In genomic region chr7:28269700-28270361, GRCh38 we compare ENCODE assay signal across 23 cellular contexts.
A peak's percentile ranks its signal among the peaks of the same experiment; 100 is the strongest.
DNase-seq lines count a peak whose midpoint lies in the region; FAIRE-seq and TF ChIP-seq lines count a peak whose summit lies in the region.
"Had no signal": no experiment of that assay in that cellular context is flagged by ENCODE, and none has a peak within 500 bp of the region (broad histone marks: within the 10 kb centered on the region; RNA-seq: fewer than 3 reads in every experiment).

No MANE protein-coding gene starts in this region.

- peaks cover 67% of the 10 kb centered on the region for H3K27me3 Mint-ChIP-seq in activated T-cell treated with anti-CD3 and anti-CD28 coated beads, Interleukin-2, amount 50 U/mL, for 24 hours

- TF ChIP-seq POLR2A in GM12891 (IDR thresholded peaks at IDR 0.05; ENCODE audit: low read depth, low read length): no peak

- H3K4me1 ChIP-seq in osteoblast (ENCODE audit: insufficient read depth, low read length): no peaks in the 10 kb centered on the region
- H3K4me1 ChIP-seq: upper lobe of right lung had no signal

- TF ChIP-seq CTCF in osteoblast (IDR thresholded peaks at IDR 0.05; ENCODE audit: extremely low read depth, low read depth, low read length): no peak

- H3K79me2 ChIP-seq in osteoblast (ENCODE audit: insufficient read depth, low read length): no peaks in the 10 kb centered on the region

- H3K4me3 Mint-ChIP-seq in activated T-cell treated with anti-CD3 and anti-CD28 coated beads, Interleukin-2, amount 50 U/mL, for 24 hours: no peak overlapping the region
- H3K4me3 Mint-ChIP-seq: activated CD4-positive, alpha-beta memory T cell treated with anti-CD3 and anti-CD28 coated beads, Interleukin-2, amount 10 ng/mL, durations not matched to agents 7 days and 5 days; WTC11 had no signal

- H2AFZ ChIP-seq in osteoblast (ENCODE audit: low read length): no peak overlapping the region

- FAIRE-seq in GM12891 (lab: Jason Lieb, UNC): no peak
- FAIRE-seq: endothelial cell of umbilical vein had no signal

- H3K4me2 ChIP-seq in osteoblast (ENCODE audit: insufficient read depth, low read length): no peak overlapping the region
- H3K4me2 ChIP-seq: KMS-11, smooth muscle cell had no signal

- H4K20me1 ChIP-seq in osteoblast (ENCODE audit: insufficient read depth, low read length): no peaks in the 10 kb centered on the region

- H3K36me3 Mint-ChIP-seq in activated T-cell treated with anti-CD3 and anti-CD28 coated beads, Interleukin-2, amount 50 U/mL, for 24 hours (ENCODE audit: low read depth): peaks cover 3% of the 10 kb centered on the region

- no peaks in the 10 kb centered on the region for H3K36me3 ChIP-seq in osteoblast (ENCODE audit: insufficient read depth, low read length)
- H3K36me3 ChIP-seq: cardiac muscle cell, left ventricle myocardium inferior, upper lobe of right lung had no signal

- peaks cover 2% of the 10 kb centered on the region for H3K27me3 ChIP-seq in osteoblast (ENCODE audit: insufficient read depth, low read length)
- H3K27me3 ChIP-seq: cardiac muscle cell, upper lobe of right lung had no signal

- H3K9me3 ChIP-seq in osteoblast (ENCODE audit: low read depth, low read length): no peaks in the 10 kb centered on the region
- H3K9me3 ChIP-seq: left ventricle myocardium inferior, upper lobe of right lung had no signal

- H3K9me3 Mint-ChIP-seq in activated T-cell treated with anti-CD3 and anti-CD28 coated beads, Interleukin-2, amount 50 U/mL, for 24 hours: peaks cover 3% of the 10 kb centered on the region

- peaks cover 25% of the 10 kb centered on the region for H3K4me1 Mint-ChIP-seq in activated T-cell treated with anti-CD3 and anti-CD28 coated beads, Interleukin-2, amount 50 U/mL, for 24 hours (ENCODE audit: low read depth)
- H3K4me1 Mint-ChIP-seq: activated CD4-positive, alpha-beta memory T cell treated with anti-CD3 and anti-CD28 coated beads, Interleukin-2, amount 10 ng/mL, durations not matched to agents 7 days and 5 days had no signal

- H3K4me3 ChIP-seq in osteoblast (ENCODE audit: insufficient read depth, low read length): no peak overlapping the region
- H3K4me3 ChIP-seq: cardiac muscle cell, left ventricle myocardium inferior, smooth muscle cell, upper lobe of right lung had no signal

- no peak overlapping the region for H3K27ac ChIP-seq in osteoblast (ENCODE audit: low read depth, low read length)
- H3K27ac ChIP-seq: cardiac muscle cell, KMS-11, left ventricle myocardium inferior, upper lobe of right lung had no signal

- no peak for DNase-seq in GM12891 (ENCODE audit: insufficient read length, low spot score)
- peak; percentile 3 for DNase-seq in M059J (ENCODE audit: low read depth)
- peak; percentile 33 for DNase-seq in OCI-M1 (lab: John Stamatoyannopoulos, UW)
- DNase-seq in osteoblast (ENCODE audit: insufficient read length, low spot score, missing footprints): peak; percentile 38
- DNase-seq in activated T-cell treated with anti-CD3 and anti-CD28 coated beads, Interleukin-2, amount 50 U/mL, for 24 hours: no peak
- no peak for DNase-seq in NCI-H1694 (lab: John Stamatoyannopoulos, UW)
- no peak for DNase-seq in cerebellar nuclear complex (lab: John Stamatoyannopoulos, UW)
- DNase-seq: activated CD4-positive, alpha-beta memory T cell treated with anti-CD3 and anti-CD28 coated beads, Interleukin-2, amount 10 ng/mL, durations not matched to agents 7 days and 5 days; activated naive CD4-positive, alpha-beta T cell treated with Interleukin-2 at 50 U/mL for 16 hours; COR-L47; head of caudate nucleus; left ventricle myocardium inferior; NCI-H1417; NCI-H510A treated with DMSO at 0.1 percent for 48 hours; nucleus accumbens; stimulated activated CD4-positive, alpha-beta T cell treated with anti-CD3 and anti-CD28 coated beads, Interleukin-2, amount 100 ng/mL, for 48 hours; T-helper 1 cell; upper lobe of right lung had no signal

- H3K27ac Mint-ChIP-seq in activated T-cell treated with anti-CD3 and anti-CD28 coated beads, Interleukin-2, amount 50 U/mL, for 24 hours: no peak overlapping the region
- H3K27ac Mint-ChIP-seq: activated CD4-positive, alpha-beta memory T cell treated with anti-CD3 and anti-CD28 coated beads, Interleukin-2, amount 10 ng/mL, durations not matched to agents 7 days and 5 days; WTC11 had no signal

TF ChIP-seq in GM12891, 5 proteins besides CTCF, POLR2A, EP300 and RAD21:
- no peak for TF ChIP-seq PAX5 (IDR thresholded peaks at IDR 0.05; ENCODE audit: insufficient read depth, low read length, severe bottlenecking)
- no peak for TF ChIP-seq POLR2AphosphoS5 (IDR thresholded peaks at IDR 0.05; ENCODE audit: low read depth, low read length)
- no peak for TF ChIP-seq TAF1 (IDR thresholded peaks at IDR 0.05; ENCODE audit: low read depth, low read length)
- TF ChIP-seq SPI1 (IDR thresholded peaks at IDR 0.05; ENCODE audit: low read depth, low read length): peak; percentile 89
TF ChIP-seq in GM12891: peak in this region for 1.

Comparison
In these comparisons a context has a peak if more than half of its experiments do, and no peak if none do; other contexts are left out.
1. DNase-seq: peak in M059J (single experiment), OCI-M1 (single experiment) and osteoblast (single experiment); none in GM12891 (single experiment), activated T-cell treated with anti-CD3 and anti-CD28 coated beads, Interleukin-2, amount 50 U/mL, for 24 hours (single experiment), NCI-H1694 (single experiment) and cerebellar nuclear complex (0 of 2).